12 cellular contexts compared by ENCODE assay signal in the genomic region with DNA sequence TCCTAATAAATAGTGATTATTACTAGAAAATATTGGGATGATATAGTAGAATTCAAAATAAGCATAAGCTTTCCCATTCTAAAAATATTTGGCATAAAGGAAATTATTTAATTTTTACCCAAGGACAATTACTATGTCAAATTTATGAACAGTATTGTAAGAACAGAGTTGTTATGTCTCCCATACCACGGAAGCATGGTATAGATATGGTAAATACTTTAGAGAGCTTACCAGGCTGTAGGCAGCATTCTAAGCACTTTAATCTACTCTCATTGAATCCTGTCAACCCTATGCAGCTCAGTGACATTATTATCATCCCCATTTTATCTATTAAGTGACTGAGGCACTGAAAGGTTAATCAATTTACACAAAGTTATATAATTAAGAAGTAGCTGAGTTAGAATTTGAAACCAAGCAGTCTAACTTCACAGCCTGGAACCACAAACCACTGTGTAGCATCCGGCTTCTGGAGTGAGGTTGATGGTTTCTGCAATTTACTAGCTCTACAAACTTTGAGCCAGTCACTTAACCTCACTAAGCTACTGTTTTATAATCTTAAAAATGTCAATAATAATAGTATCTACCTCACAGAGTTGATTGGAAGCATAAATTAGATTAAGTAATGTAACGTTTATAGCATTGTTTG.
A peak's percentile ranks its signal among the peaks of the same experiment; 100 is the strongest.
DNase-seq lines count a peak whose midpoint lies in the region; ATAC-seq and TF ChIP-seq lines count a peak whose summit lies in the region.
"Had no signal": no experiment of that assay in that cellular context is flagged by ENCODE, and none has a peak within 500 bp of the region (broad histone marks: within the 10 kb centered on the region; RNA-seq: fewer than 3 reads in every experiment).

No MANE protein-coding gene starts in this region.

- DNase-seq in CD1c-positive myeloid dendritic cell (ENCODE audit: extremely low spot score) (peak; percentile 14), mammary epithelial cell (no peak), cardiac septum (ENCODE audit: low spot score) (no peak), cerebellar cortex (ENCODE audit: low spot score) (no peak)
- peak; percentile 54 for DNase-seq in activated naive CD4-positive, alpha-beta T cell treated with anti-CD3 and anti-CD28 coated beads, Interleukin-2, amount 10 ng/mL, durations not matched to agents 7 days and 5 days
- DNase-seq: cortex of kidney, HCEC 1CT, IMR-90, SIG-M5 had no signal

- WGBS in mammary epithelial cell (ENCODE audit: low coverage, missing lambda C conversion rate), result 73% methylated on average over 3 of the region's 3 CpGs

- H3K27me3 Mint-ChIP-seq in activated naive CD4-positive, alpha-beta T cell treated with anti-CD3 and anti-CD28 coated beads, Interleukin-2, amount 10 ng/mL, durations not matched to agents 7 days and 5 days, result no peaks in the 10 kb centered on the region

- H3K36me3 ChIP-seq in mammary epithelial cell (ENCODE audit: insufficient read depth, low read length), result no peaks in the 10 kb centered on the region

- H3K27me3 ChIP-seq in mammary epithelial cell (ENCODE audit: insufficient read depth, low read length), result no peaks in the 10 kb centered on the region

- intact Hi-C loops in mammary epithelial cell (cut with micrococcal nuclease) (no loop called here), cardiac septum (cut with DNase I) (no loop called here)

- H3K4me2 ChIP-seq in mammary epithelial cell (ENCODE audit: insufficient read depth, low read depth, low read length), result no peak overlapping the region

- no peak overlapping the region for H2AFZ ChIP-seq in mammary epithelial cell (ENCODE audit: low read depth, low read length)

- peak overlapping the region; percentile 34 for H3K27ac Mint-ChIP-seq in activated naive CD4-positive, alpha-beta T cell treated with anti-CD3 and anti-CD28 coated beads, Interleukin-2, amount 10 ng/mL, durations not matched to agents 7 days and 5 days

- H3K4me3 Mint-ChIP-seq in activated naive CD4-positive, alpha-beta T cell treated with anti-CD3 and anti-CD28 coated beads, Interleukin-2, amount 10 ng/mL, durations not matched to agents 7 days and 5 days, result no peak overlapping the region

- H3K79me2 ChIP-seq in mammary epithelial cell (ENCODE audit: insufficient read depth, low read length), result no peaks in the 10 kb centered on the region

- BruUV-seq in mammary epithelial cell (replicated peaks; lab: Mats Ljungman, UMichigan), result no TSS peak

- no peak for TF ChIP-seq CTCF in mammary epithelial cell (conservative IDR thresholded peaks at IDR 0.05 in 1 of 2, IDR thresholded peaks at IDR 0.05 in 1 of 2; ENCODE audit: extremely low read depth in 1 of 2, insufficient read depth in 1 of 2, low read depth in 1 of 2, low read length in 2 of 2)

- no peaks in the 10 kb centered on the region for H3K9me3 ChIP-seq in mammary epithelial cell (replicated peaks; ENCODE audit: insufficient read depth, low read length)

- no peaks in the 10 kb centered on the region for H3K9me3 Mint-ChIP-seq in activated naive CD4-positive, alpha-beta T cell treated with anti-CD3 and anti-CD28 coated beads, Interleukin-2, amount 10 ng/mL, durations not matched to agents 7 days and 5 days

- H3K4me1 Mint-ChIP-seq in activated naive CD4-positive, alpha-beta T cell treated with anti-CD3 and anti-CD28 coated beads, Interleukin-2, amount 10 ng/mL, durations not matched to agents 7 days and 5 days, result peaks cover 19% of the 10 kb centered on the region

- peak; percentile 70 for ATAC-seq in GM19463 (IDR thresholded peaks at IDR 0.05; ENCODE audit: unreplicated experiment)
- peak; percentile 88 for ATAC-seq in HG03460 (IDR thresholded peaks at IDR 0.05; ENCODE audit: unreplicated experiment)
- ATAC-seq in HG03175 (IDR thresholded peaks at IDR 0.05; ENCODE audit: unreplicated experiment), result no peak

- in situ Hi-C loops in mammary epithelial cell (cut with MboI; ENCODE audit: low sequenced_read_pairs in 2 of 2), result no loop called here

- H3K27ac ChIP-seq in mammary epithelial cell (ENCODE audit: insufficient read depth, low read depth, low read length), result no peak overlapping the region

- H3K4me3 ChIP-seq in mammary epithelial cell (replicated peaks in 1 of 3; ENCODE audit: insufficient read depth in 1 of 3, low read depth in 2 of 3, low read length in 3 of 3), result no peak overlapping the region

- no peak overlapping the region for H3K9ac ChIP-seq in mammary epithelial cell (ENCODE audit: insufficient read depth, low read length)

- CTCF ChIA-PET in activated naive CD4-positive, alpha-beta T cell treated with anti-CD3 and anti-CD28 coated beads, Interleukin-2, amount 10 ng/mL, durations not matched to agents 7 days and 5 days (lab: Charles Lee), result no interaction called here
- CTCF ChIA-PET in mammary epithelial cell (lab: Charles Lee; ENCODE audit: low non-redundant PET), result no interaction called here

- H3K4me1 ChIP-seq in mammary epithelial cell (ENCODE audit: insufficient read depth, low read length), result no peaks in the 10 kb centered on the region

- dilution Hi-C loops in mammary epithelial cell (cut with HindIII; ENCODE audit: low sequenced_read_pairs), result no loop called here

- H4K20me1 ChIP-seq in mammary epithelial cell (ENCODE audit: insufficient read depth, low read length), result no peaks in the 10 kb centered on the region

- H3K36me3 Mint-ChIP-seq in activated naive CD4-positive, alpha-beta T cell treated with anti-CD3 and anti-CD28 coated beads, Interleukin-2, amount 10 ng/mL, durations not matched to agents 7 days and 5 days, result peaks cover 49% of the 10 kb centered on the region

Comparison
In these comparisons a context has a peak if more than half of its experiments do, and no peak if none do; other contexts are left out.
1. DNase-seq: peak in CD1c-positive myeloid dendritic cell (single experiment) and activated naive CD4-positive, alpha-beta T cell treated with anti-CD3 and anti-CD28 coated beads, Interleukin-2, amount 10 ng/mL, durations not matched to agents 7 days and 5 days (single experiment); none in mammary epithelial cell (single experiment), cardiac septum (single experiment) and cerebellar cortex (single experiment).